In the genomic region with DNA sequence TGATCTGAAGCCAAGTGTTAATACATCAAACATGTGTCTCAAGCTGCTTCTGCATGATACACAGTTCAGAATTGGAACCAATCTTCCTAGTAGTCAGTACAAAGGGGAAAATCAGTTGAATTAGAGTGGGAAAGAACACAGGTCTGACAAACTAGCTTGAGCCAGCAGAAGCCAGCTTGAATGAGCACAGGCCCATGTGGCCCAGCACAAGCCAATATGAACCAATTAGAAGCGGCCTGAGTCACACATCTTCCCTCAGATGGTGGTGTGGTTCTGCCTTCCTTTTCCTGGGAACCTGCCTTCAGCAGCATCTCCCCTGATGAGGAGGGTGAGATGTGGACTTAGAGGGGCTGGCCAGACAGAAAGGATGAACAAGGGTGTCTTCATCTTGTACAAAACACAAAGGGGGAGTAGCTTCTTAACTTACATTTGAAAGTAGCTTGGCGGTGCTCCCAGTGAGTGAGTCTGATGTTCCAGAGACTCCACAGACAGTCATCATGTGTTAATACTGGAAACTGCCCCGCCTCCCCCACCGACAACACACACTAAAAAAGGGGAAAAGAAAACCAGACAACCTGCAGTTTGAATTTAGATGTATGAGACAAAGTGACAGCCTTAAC, we compare ENCODE assay signal across 12 cellular contexts.
DNase-seq lines count a peak whose midpoint lies in the region; ATAC-seq, FAIRE-seq and TF ChIP-seq lines count a peak whose summit lies in the region.
"Had no signal": no experiment of that assay in that cellular context is flagged by ENCODE, and none has a peak within 500 bp of the region (broad histone marks: within the 10 kb centered on the region; RNA-seq: fewer than 3 reads in every experiment).

No MANE protein-coding gene starts in this region.

- TF ChIP-seq CTCF in AG10803 (conservative IDR thresholded peaks at IDR 0.05; ENCODE audit: low read length) (no peak), bronchial epithelial cell (IDR thresholded peaks at IDR 0.05; ENCODE audit: insufficient read depth, low read length, severe bottlenecking) (no peak)

- DNase-seq in AG10803 (ENCODE audit: low read depth) (peak; percentile 70), M059J (ENCODE audit: low read depth) (peak; percentile 89), bronchial epithelial cell (ENCODE audit: low read depth) (peak; percentile 39), 8988T (no peak)
- no peak for DNase-seq in activated T-cell treated with anti-CD3 and anti-CD28 coated beads, Interleukin-2, amount 50 U/mL, for 24 hours
- DNase-seq: amniotic stem cell, NCI-H2029 treated with DMSO at 0.1 percent for 48 hours had no signal

- WGBS in mesodermal cell (ENCODE audit: insufficient coverage in 2 of 2), 2 experiments: no CpG with 5 or more reads among the region's 4 CpGs

- H3K4me3 ChIP-seq in AG10803 (ENCODE audit: low read length) (no peak overlapping the region), bronchial epithelial cell (ENCODE audit: low read depth, low read length) (no peak overlapping the region), mesodermal cell (ENCODE audit: extremely low read depth, insufficient read depth, low read length, poor library complexity, severe bottlenecking) (no peak overlapping the region)

- H3K27me3 Mint-ChIP-seq in activated T-cell treated with anti-CD3 and anti-CD28 coated beads, Interleukin-2, amount 50 U/mL, for 24 hours: peaks cover 22% of the 10 kb centered on the region
- H3K27me3 Mint-ChIP-seq: natural killer cell treated with Interleukin-12 subunit alpha and Interleukin-12 subunit beta and Interleukin-15 and Interleukin-18, amount 100 ng/mL, for 72 hours had no signal

- no peaks in the 10 kb centered on the region for H3K4me1 Mint-ChIP-seq in activated T-cell treated with anti-CD3 and anti-CD28 coated beads, Interleukin-2, amount 50 U/mL, for 24 hours (ENCODE audit: low read depth)

- H3K4me1 ChIP-seq in mesodermal cell (ENCODE audit: control insufficient read depth, insufficient read depth, low read length, poor library complexity, severe bottlenecking): peaks cover 4% of the 10 kb centered on the region

- H3K27ac ChIP-seq in mesodermal cell (ENCODE audit: low read depth, low read length, severe bottlenecking): peak overlapping the region; percentile 7
- H3K27ac ChIP-seq: VCaP had no signal

- no peaks in the 10 kb centered on the region for H3K27me3 ChIP-seq in bronchial epithelial cell (ENCODE audit: control insufficient read depth, insufficient read depth, low read length)

- H3K36me3 ChIP-seq in bronchial epithelial cell (ENCODE audit: control insufficient read depth, insufficient read depth, low read length) (no peaks in the 10 kb centered on the region), mesodermal cell (ENCODE audit: control insufficient read depth, insufficient read depth, low read length) (no peaks in the 10 kb centered on the region)

- no peaks in the 10 kb centered on the region for H3K9me3 ChIP-seq in mesodermal cell (ENCODE audit: control insufficient read depth, low read length)

- no peaks in the 10 kb centered on the region for H3K9me3 Mint-ChIP-seq in activated T-cell treated with anti-CD3 and anti-CD28 coated beads, Interleukin-2, amount 50 U/mL, for 24 hours
- H3K9me3 Mint-ChIP-seq: natural killer cell treated with Interleukin-12 subunit alpha and Interleukin-12 subunit beta and Interleukin-15 and Interleukin-18, amount 100 ng/mL, for 72 hours had no signal

- FAIRE-seq in bronchial epithelial cell (lab: Jason Lieb, UNC): no peak

- H3K27ac Mint-ChIP-seq in activated T-cell treated with anti-CD3 and anti-CD28 coated beads, Interleukin-2, amount 50 U/mL, for 24 hours: no peak overlapping the region
- H3K27ac Mint-ChIP-seq: natural killer cell treated with Interleukin-12 subunit alpha and Interleukin-12 subunit beta and Interleukin-15 and Interleukin-18, amount 100 ng/mL, for 72 hours had no signal

- no peak for ATAC-seq in HG02623 (IDR thresholded peaks at IDR 0.05; ENCODE audit: unreplicated experiment)
- ATAC-seq in GM21381 (IDR thresholded peaks at IDR 0.05; ENCODE audit: unreplicated experiment): no peak
- ATAC-seq: natural killer cell treated with Interleukin-12 subunit alpha and Interleukin-12 subunit beta and Interleukin-15 and Interleukin-18, amount 100 ng/mL, for 72 hours had no signal

- no peaks in the 10 kb centered on the region for H3K36me3 Mint-ChIP-seq in activated T-cell treated with anti-CD3 and anti-CD28 coated beads, Interleukin-2, amount 50 U/mL, for 24 hours (ENCODE audit: low read depth)
- H3K36me3 Mint-ChIP-seq: natural killer cell treated with Interleukin-12 subunit alpha and Interleukin-12 subunit beta and Interleukin-15 and Interleukin-18, amount 100 ng/mL, for 72 hours had no signal

- H3K4me3 Mint-ChIP-seq in activated T-cell treated with anti-CD3 and anti-CD28 coated beads, Interleukin-2, amount 50 U/mL, for 24 hours: no peak overlapping the region
- H3K4me3 Mint-ChIP-seq: natural killer cell treated with Interleukin-12 subunit alpha and Interleukin-12 subunit beta and Interleukin-15 and Interleukin-18, amount 100 ng/mL, for 72 hours had no signal

Comparison
In these comparisons a context has a peak if more than half of its experiments do, and no peak if none do; other contexts are left out.
1. DNase-seq: peak in AG10803 (single experiment), M059J (single experiment) and bronchial epithelial cell (single experiment); none in activated T-cell treated with anti-CD3 and anti-CD28 coated beads, Interleukin-2, amount 50 U/mL, for 24 hours (single experiment) and 8988T (single experiment).